ENCODE assay signal across 23 cellular contexts in genomic region chr14:79570648-79571047, GRCh38.
"Had no signal": no experiment of that assay in that cellular context is flagged by ENCODE, and none has a peak within 500 bp of the region (broad histone marks: within the 10 kb centered on the region; RNA-seq: fewer than 3 reads in every experiment).

No MANE protein-coding gene starts in this region.

- H3K4me1 Mint-ChIP-seq: immature natural killer cell; naive thymus-derived CD8-positive, alpha-beta T cell; stimulated activated effector memory CD8-positive, alpha-beta T cell treated with anti-CD3 and anti-CD28 coated beads, Interleukin-12 subunit alpha, Interleukin-12 subunit beta, amount 100 ng/mL, for 72 hours had no signal

- H3K36me3 Mint-ChIP-seq: immature natural killer cell; naive thymus-derived CD8-positive, alpha-beta T cell; stimulated activated effector memory CD8-positive, alpha-beta T cell treated with anti-CD3 and anti-CD28 coated beads, Interleukin-12 subunit alpha, Interleukin-12 subunit beta, amount 100 ng/mL, for 72 hours had no signal

- DNase-seq: hypothalamus; immature natural killer cell; kidney; left colon; left lung; lower lobe of right lung; mammary epithelial cell; mesenchymal stem cell; naive thymus-derived CD8-positive, alpha-beta T cell; ovary; right lobe of liver; stimulated activated CD4-positive, alpha-beta T cell treated with anti-CD3 and anti-CD28 coated beads, Interleukin-12 subunit alpha, Interleukin-12 subunit beta, amount 100 ng/mL, for 4 hours; stimulated activated CD4-positive, alpha-beta T cell treated with anti-CD3 and anti-CD28 coated beads, Interleukin-15, amount 100 ng/mL, for 24 hours; stimulated activated CD4-positive, alpha-beta T cell treated with anti-CD3 and anti-CD28 coated beads, Interleukin-2, amount 100 ng/mL, for 24 hours; stimulated activated CD4-positive, alpha-beta T cell treated with anti-CD3 and anti-CD28 coated beads, Interleukin-4, amount 100 ng/mL, for 24 hours; stimulated activated naive CD4-positive, alpha-beta T cell; tibial artery; trophoblast cell; upper lobe of right lung had no signal

- H3K27me3 Mint-ChIP-seq: progenitor cell of endocrine pancreas; stimulated activated naive CD8-positive, alpha-beta T cell treated with anti-CD3 and anti-CD28 coated beads, Interleukin-15, Interleukin-2, amounts not matched to agents 100 ng/mL and 50 ng/mL, for 24 hours had no signal

- H3K27ac Mint-ChIP-seq: immature natural killer cell; naive thymus-derived CD8-positive, alpha-beta T cell; progenitor cell of endocrine pancreas; stimulated activated effector memory CD8-positive, alpha-beta T cell treated with anti-CD3 and anti-CD28 coated beads, Interleukin-12 subunit alpha, Interleukin-12 subunit beta, amount 100 ng/mL, for 72 hours; stimulated activated naive CD8-positive, alpha-beta T cell treated with anti-CD3 and anti-CD28 coated beads, Interleukin-15, Interleukin-2, amounts not matched to agents 100 ng/mL and 50 ng/mL, for 24 hours had no signal

- H3K4me3 Mint-ChIP-seq: immature natural killer cell; naive thymus-derived CD8-positive, alpha-beta T cell; nephron; stimulated activated effector memory CD8-positive, alpha-beta T cell treated with anti-CD3 and anti-CD28 coated beads, Interleukin-12 subunit alpha, Interleukin-12 subunit beta, amount 100 ng/mL, for 72 hours; stimulated activated naive CD8-positive, alpha-beta T cell treated with anti-CD3 and anti-CD28 coated beads, Interleukin-15, Interleukin-2, amounts not matched to agents 100 ng/mL and 50 ng/mL, for 24 hours had no signal

- H3K9me3 Mint-ChIP-seq: nephron; stimulated activated naive CD8-positive, alpha-beta T cell treated with anti-CD3 and anti-CD28 coated beads, Interleukin-15, Interleukin-2, amounts not matched to agents 100 ng/mL and 50 ng/mL, for 24 hours had no signal
